ENCODE assay signal across 9 cellular contexts in genomic region chr3:52313188-52313773, GRCh38. TPM values are rescaled to one million over a fixed set of nuclear protein-coding genes. Genes with fewer than 3 reads are reported as not detected.
DNase-seq lines count a peak whose midpoint lies in the region; ATAC-seq lines count a peak whose summit lies in the region.
"Had no signal": no experiment of that assay in that cellular context is flagged by ENCODE, and none has a peak within 500 bp of the region (broad histone marks: within the 10 kb centered on the region; RNA-seq: fewer than 3 reads in every experiment).

No MANE protein-coding gene starts in this region.

- peaks cover 29% of the 10 kb centered on the region for H3K4me1 Mint-ChIP-seq in activated naive CD4-positive, alpha-beta T cell treated with anti-CD3 and anti-CD28 coated beads for 36 hours (ENCODE audit: low read depth)
- peaks cover 28% of the 10 kb centered on the region for H3K4me1 Mint-ChIP-seq in activated naive CD8-positive, alpha-beta T cell (ENCODE audit: low read depth)
- peaks cover 58 to 86% of the 10 kb centered on the region in 2 donors for H3K4me1 Mint-ChIP-seq in stimulated activated naive B cell treated with anti-CD40 and anti-IgM and Interleukin-4, amounts not matched to agents 10 μg/mL and 1 μg/mL and 100 μg/mL, for 72 hours

- CTCF ChIA-PET in activated naive CD4-positive, alpha-beta T cell treated with anti-CD3 and anti-CD28 coated beads for 36 hours (lab: Charles Lee) = interaction anchor here (0.6 kb wide), 1 partner anchor 36 kb away, joined by 3 read pairs; no protein-coding TSS in a partner anchor

- H3K36me3 Mint-ChIP-seq in activated naive CD4-positive, alpha-beta T cell treated with anti-CD3 and anti-CD28 coated beads for 36 hours (ENCODE audit: low read depth) = no peaks in the 10 kb centered on the region
- peaks cover 3% of the 10 kb centered on the region for H3K36me3 Mint-ChIP-seq in activated naive CD8-positive, alpha-beta T cell
- peaks cover 1 to 22% of the 10 kb centered on the region in 2 donors for H3K36me3 Mint-ChIP-seq in stimulated activated naive B cell treated with anti-CD40 and anti-IgM and Interleukin-4, amounts not matched to agents 10 μg/mL and 1 μg/mL and 100 μg/mL, for 72 hours
- H3K36me3 Mint-ChIP-seq: mesothelial cell of epicardium had no signal

- intact Hi-C loops in activated naive CD4-positive, alpha-beta T cell treated with anti-CD3 and anti-CD28 coated beads for 36 hours (cut with micrococcal nuclease) = no loop called here

- peak overlapping the region; percentile 54 for H3K27ac Mint-ChIP-seq in activated naive CD4-positive, alpha-beta T cell treated with anti-CD3 and anti-CD28 coated beads for 36 hours
- H3K27ac Mint-ChIP-seq in activated naive CD8-positive, alpha-beta T cell = peak overlapping the region; percentile 72
- peak overlapping the region; percentile 91 for H3K27ac Mint-ChIP-seq in stimulated activated naive B cell treated with anti-CD40 and anti-IgM and Interleukin-4, amounts not matched to agents 10 μg/mL and 1 μg/mL and 100 μg/mL, for 72 hours
- H3K27ac Mint-ChIP-seq: mesothelial cell of epicardium had no signal

- H3K4me3 Mint-ChIP-seq in activated naive CD4-positive, alpha-beta T cell treated with anti-CD3 and anti-CD28 coated beads for 36 hours = no peak overlapping the region
- no peak overlapping the region for H3K4me3 Mint-ChIP-seq in activated naive CD8-positive, alpha-beta T cell
- H3K4me3 Mint-ChIP-seq in stimulated activated naive B cell treated with anti-CD40 and anti-IgM and Interleukin-4, amounts not matched to agents 10 μg/mL and 1 μg/mL and 100 μg/mL, for 72 hours = peak overlapping the region; percentile 46 to 73
- H3K4me3 Mint-ChIP-seq: mesothelial cell of epicardium had no signal

- ATAC-seq in HG02970 (IDR thresholded peaks at IDR 0.05; ENCODE audit: low FRiP score, unreplicated experiment) = peak; percentile 17
- ATAC-seq in stimulated activated naive B cell treated with anti-CD40 and anti-IgM and Interleukin-4, amounts not matched to agents 10 μg/mL and 1 μg/mL and 100 μg/mL, for 72 hours (replicated peaks) = peak; percentile 22 to 33
- ATAC-seq in HG02642 (IDR thresholded peaks at IDR 0.05; ENCODE audit: poor library complexity, unreplicated experiment) = no peak

- no peaks in the 10 kb centered on the region for H3K9me3 Mint-ChIP-seq in activated naive CD4-positive, alpha-beta T cell treated with anti-CD3 and anti-CD28 coated beads for 36 hours
- H3K9me3 Mint-ChIP-seq in activated naive CD8-positive, alpha-beta T cell (ENCODE audit: low read depth) = no peaks in the 10 kb centered on the region
- no peaks in the 10 kb centered on the region for H3K9me3 Mint-ChIP-seq in stimulated activated naive B cell treated with anti-CD40 and anti-IgM and Interleukin-4, amounts not matched to agents 10 μg/mL and 1 μg/mL and 100 μg/mL, for 72 hours
- H3K9me3 Mint-ChIP-seq: mesothelial cell of epicardium had no signal

- no peak for DNase-seq in activated naive CD4-positive, alpha-beta T cell treated with anti-CD3 and anti-CD28 coated beads for 36 hours
- DNase-seq in activated naive CD4-positive, alpha-beta T cell treated with anti-CD3 and anti-CD28 coated beads, Interleukin-2, amount 50 U/mL, for 16 hours = no peak
- DNase-seq in stimulated activated naive B cell treated with anti-CD40 and anti-IgM and Interleukin-4, amounts not matched to agents 10 μg/mL and 1 μg/mL and 100 μg/mL, for 72 hours = no peak
- DNase-seq in NK-92 (lab: John Stamatoyannopoulos, UW; ENCODE audit: unreplicated experiment) (no peak), NCI-H1417 treated with DMSO at 0.1 percent for 48 hours (lab: John Stamatoyannopoulos, UW) (no peak)

- H3K27me3 Mint-ChIP-seq in activated naive CD4-positive, alpha-beta T cell treated with anti-CD3 and anti-CD28 coated beads for 36 hours (ENCODE audit: low read depth) = no peaks in the 10 kb centered on the region
- H3K27me3 Mint-ChIP-seq in activated naive CD8-positive, alpha-beta T cell = no peaks in the 10 kb centered on the region
- H3K27me3 Mint-ChIP-seq in stimulated activated naive B cell treated with anti-CD40 and anti-IgM and Interleukin-4, amounts not matched to agents 10 μg/mL and 1 μg/mL and 100 μg/mL, for 72 hours = no peaks in the 10 kb centered on the region

RNA-seq across cellular contexts. Expression of gene DNAH1, which starts 2.8 kb away (rescaled TPM):
- 1 to 10 TPM; 9.4 TPM for total RNA-seq in activated naive CD4-positive, alpha-beta T cell treated with anti-CD3 and anti-CD28 coated beads for 36 hours

RNA-seq across cellular contexts. Expression of gene GLYCTK, which starts 25.7 kb away (rescaled TPM):
- 10 to 100 TPM; 25.9 to 27.7 TPM for total RNA-seq in activated naive CD4-positive, alpha-beta T cell treated with anti-CD3 and anti-CD28 coated beads for 36 hours

RNA-seq across cellular contexts. Expression of gene WDR82, which starts 34.8 kb away (rescaled TPM):
- 100 to 1,000 TPM; 176 to 177 TPM for total RNA-seq in activated naive CD4-positive, alpha-beta T cell treated with anti-CD3 and anti-CD28 coated beads for 36 hours

Comparison
In these comparisons a context has a peak if more than half of its experiments do, and no peak if none do; other contexts are left out.
1. H3K4me3 Mint-ChIP-seq: peak in stimulated activated naive B cell treated with anti-CD40 and anti-IgM and Interleukin-4, amounts not matched to agents 10 μg/mL and 1 μg/mL and 100 μg/mL, for 72 hours (2 of 2); none in activated naive CD4-positive, alpha-beta T cell treated with anti-CD3 and anti-CD28 coated beads for 36 hours (single experiment) and activated naive CD8-positive, alpha-beta T cell (single experiment).
2. Peak in every context shown above with its lines, with median percentiles within 50 percentile points of each other: H3K27ac Mint-ChIP-seq.